ENCODE assay signal across 1 cellular context in genomic region chr16:1069154-1069553, GRCh38.
TF ChIP-seq lines count a peak whose summit lies in the region.

No MANE protein-coding gene starts in this region.

TF ChIP-seq in GM23338, 12 proteins besides CTCF, POLR2A, EP300 and RAD21:
- TF ChIP-seq NANOG (IDR thresholded peaks at IDR 0.05; ENCODE audit: borderline replicate concordance), result no peak
- no peak for TF ChIP-seq EZH2 (IDR thresholded peaks at IDR 0.05; ENCODE audit: low read depth, unreplicated experiment)
- TF ChIP-seq, protein P1, sequence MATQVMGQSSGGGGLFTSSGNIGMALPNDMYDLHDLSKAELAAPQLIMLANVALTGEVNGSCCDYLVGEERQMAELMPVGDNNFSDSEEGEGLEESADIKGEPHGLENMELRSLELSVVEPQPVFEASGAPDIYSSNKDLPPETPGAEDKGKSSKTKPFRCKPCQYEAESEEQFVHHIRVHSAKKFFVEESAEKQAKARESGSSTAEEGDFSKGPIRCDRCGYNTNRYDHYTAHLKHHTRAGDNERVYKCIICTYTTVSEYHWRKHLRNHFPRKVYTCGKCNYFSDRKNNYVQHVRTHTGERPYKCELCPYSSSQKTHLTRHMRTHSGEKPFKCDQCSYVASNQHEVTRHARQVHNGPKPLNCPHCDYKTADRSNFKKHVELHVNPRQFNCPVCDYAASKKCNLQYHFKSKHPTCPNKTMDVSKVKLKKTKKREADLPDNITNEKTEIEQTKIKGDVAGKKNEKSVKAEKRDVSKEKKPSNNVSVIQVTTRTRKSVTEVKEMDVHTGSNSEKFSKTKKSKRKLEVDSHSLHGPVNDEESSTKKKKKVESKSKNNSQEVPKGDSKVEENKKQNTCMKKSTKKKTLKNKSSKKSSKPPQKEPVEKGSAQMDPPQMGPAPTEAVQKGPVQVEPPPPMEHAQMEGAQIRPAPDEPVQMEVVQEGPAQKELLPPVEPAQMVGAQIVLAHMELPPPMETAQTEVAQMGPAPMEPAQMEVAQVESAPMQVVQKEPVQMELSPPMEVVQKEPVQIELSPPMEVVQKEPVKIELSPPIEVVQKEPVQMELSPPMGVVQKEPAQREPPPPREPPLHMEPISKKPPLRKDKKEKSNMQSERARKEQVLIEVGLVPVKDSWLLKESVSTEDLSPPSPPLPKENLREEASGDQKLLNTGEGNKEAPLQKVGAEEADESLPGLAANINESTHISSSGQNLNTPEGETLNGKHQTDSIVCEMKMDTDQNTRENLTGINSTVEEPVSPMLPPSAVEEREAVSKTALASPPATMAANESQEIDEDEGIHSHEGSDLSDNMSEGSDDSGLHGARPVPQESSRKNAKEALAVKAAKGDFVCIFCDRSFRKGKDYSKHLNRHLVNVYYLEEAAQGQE (IDR thresholded peaks at IDR 0.05; ENCODE audit: unreplicated experiment), result no peak
- no peak for TF ChIP-seq ZNF114 (CRISPR knock-in tag; IDR thresholded peaks at IDR 0.05)
- TF ChIP-seq STAT1 (IDR thresholded peaks at IDR 0.05; ENCODE audit: unreplicated experiment), result no peak
- no peak for TF ChIP-seq JUNB (IDR thresholded peaks at IDR 0.05; ENCODE audit: unreplicated experiment)
- no peak for TF ChIP-seq EZH2phosphoT487 (IDR thresholded peaks at IDR 0.05; ENCODE audit: unreplicated experiment)
- no peak for TF ChIP-seq CREB1 (CRISPR knock-in tag; IDR thresholded peaks at IDR 0.05; ENCODE audit: low read depth)
- TF ChIP-seq ETS1 (IDR thresholded peaks at IDR 0.05), result no peak
- TF ChIP-seq ZNF331 (CRISPR knock-in tag; IDR thresholded peaks at IDR 0.05; ENCODE audit: low read depth), result no peak
- TF ChIP-seq, protein P2, sequence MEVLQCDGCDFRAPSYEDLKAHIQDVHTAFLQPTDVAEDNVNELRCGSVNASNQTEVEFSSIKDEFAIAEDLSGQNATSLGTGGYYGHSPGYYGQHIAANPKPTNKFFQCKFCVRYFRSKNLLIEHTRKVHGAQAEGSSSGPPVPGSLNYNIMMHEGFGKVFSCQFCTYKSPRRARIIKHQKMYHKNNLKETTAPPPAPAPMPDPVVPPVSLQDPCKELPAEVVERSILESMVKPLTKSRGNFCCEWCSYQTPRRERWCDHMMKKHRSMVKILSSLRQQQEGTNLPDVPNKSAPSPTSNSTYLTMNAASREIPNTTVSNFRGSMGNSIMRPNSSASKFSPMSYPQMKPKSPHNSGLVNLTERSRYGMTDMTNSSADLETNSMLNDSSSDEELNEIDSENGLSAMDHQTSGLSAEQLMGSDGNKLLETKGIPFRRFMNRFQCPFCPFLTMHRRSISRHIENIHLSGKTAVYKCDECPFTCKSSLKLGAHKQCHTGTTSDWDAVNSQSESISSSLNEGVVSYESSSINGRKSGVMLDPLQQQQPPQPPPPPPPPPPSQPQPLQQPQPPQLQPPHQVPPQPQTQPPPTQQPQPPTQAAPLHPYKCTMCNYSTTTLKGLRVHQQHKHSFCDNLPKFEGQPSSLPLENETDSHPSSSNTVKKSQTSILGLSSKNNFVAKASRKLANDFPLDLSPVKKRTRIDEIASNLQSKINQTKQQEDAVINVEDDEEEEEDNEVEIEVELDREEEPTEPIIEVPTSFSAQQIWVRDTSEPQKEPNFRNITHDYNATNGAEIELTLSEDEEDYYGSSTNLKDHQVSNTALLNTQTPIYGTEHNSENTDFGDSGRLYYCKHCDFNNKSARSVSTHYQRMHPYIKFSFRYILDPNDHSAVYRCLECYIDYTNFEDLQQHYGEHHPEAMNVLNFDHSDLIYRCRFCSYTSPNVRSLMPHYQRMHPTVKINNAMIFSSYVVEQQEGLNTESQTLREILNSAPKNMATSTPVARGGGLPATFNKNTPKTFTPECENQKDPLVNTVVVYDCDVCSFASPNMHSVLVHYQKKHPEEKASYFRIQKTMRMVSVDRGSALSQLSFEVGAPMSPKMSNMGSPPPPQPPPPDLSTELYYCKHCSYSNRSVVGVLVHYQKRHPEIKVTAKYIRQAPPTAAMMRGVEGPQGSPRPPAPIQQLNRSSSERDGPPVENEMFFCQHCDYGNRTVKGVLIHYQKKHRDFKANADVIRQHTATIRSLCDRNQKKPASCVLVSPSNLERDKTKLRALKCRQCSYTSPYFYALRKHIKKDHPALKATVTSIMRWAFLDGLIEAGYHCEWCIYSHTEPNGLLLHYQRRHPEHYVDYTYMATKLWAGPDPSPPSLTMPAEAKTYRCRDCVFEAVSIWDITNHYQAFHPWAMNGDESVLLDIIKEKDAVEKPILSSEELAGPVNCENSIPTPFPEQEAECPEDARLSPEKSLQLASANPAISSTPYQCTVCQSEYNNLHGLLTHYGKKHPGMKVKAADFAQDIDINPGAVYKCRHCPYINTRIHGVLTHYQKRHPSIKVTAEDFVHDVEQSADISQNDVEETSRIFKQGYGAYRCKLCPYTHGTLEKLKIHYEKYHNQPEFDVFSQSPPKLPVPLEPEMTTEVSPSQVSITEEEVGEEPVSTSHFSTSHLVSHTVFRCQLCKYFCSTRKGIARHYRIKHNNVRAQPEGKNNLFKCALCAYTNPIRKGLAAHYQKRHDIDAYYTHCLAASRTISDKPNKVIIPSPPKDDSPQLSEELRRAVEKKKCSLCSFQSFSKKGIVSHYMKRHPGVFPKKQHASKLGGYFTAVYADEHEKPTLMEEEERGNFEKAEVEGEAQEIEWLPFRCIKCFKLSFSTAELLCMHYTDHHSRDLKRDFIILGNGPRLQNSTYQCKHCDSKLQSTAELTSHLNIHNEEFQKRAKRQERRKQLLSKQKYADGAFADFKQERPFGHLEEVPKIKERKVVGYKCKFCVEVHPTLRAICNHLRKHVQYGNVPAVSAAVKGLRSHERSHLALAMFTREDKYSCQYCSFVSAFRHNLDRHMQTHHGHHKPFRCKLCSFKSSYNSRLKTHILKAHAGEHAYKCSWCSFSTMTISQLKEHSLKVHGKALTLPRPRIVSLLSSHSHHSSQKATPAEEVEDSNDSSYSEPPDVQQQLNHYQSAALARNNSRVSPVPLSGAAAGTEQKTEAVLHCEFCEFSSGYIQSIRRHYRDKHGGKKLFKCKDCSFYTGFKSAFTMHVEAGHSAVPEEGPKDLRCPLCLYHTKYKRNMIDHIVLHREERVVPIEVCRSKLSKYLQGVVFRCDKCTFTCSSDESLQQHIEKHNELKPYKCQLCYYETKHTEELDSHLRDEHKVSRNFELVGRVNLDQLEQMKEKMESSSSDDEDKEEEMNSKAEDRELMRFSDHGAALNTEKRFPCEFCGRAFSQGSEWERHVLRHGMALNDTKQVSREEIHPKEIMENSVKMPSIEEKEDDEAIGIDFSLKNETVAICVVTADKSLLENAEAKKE (CRISPR knock-in tag; IDR thresholded peaks at IDR 0.05), result no peak
TF ChIP-seq in GM23338: peak in this region for 0.
